In the genomic region with DNA sequence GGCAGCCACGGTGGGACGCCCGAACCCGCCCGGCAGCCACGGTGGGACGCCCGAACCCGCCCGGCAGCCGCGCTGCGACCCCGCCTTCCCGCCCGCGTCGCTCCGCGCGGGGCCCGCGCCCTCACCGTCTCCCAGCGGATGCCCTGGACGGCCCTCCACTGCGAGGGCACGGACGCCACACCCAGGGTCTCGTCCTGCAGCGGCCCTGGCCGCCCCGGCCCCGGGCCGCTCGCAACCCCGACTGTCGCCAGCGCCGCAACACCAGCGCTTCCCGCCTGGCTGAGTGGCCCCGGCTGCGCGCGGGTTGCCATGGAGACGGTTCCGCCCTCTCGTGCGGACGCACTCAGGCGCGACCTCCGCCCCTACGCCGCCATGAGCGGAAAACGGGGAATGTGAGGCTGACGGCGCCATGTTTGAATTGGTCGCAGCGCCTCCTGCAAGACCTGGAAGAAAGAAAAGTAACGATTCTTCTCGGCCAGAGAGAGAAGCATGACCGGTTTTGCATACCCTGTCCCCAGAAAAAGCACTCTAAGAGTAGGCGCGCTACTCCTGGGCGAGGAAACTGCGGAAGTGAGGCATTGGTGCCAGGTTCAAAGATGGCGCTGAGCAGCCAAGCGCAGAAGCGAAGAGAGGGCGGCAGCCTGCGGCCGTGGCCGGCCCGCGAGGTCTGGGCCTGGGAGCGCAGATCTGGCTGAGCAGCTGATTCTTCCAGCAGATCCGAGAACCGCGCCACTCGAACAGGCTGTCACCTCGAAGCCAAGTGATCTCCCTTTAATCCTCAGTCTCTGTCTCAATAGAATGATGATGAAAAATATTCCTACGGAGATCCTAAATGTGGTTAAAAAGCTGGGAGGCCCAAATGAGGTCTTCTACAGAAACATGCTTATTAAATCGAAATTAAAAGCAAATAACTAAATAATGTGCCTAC, we compare ENCODE assay signal across 8 cellular contexts.
DNase-seq lines count a peak whose midpoint lies in the region; ATAC-seq and TF ChIP-seq lines count a peak whose summit lies in the region.

A gene (minus strand): TSS at position 432 of the 928 bp plus-strand sequence. CDS start 121 bp downstream, at position 311.

- ATAC-seq in HG03439 (IDR thresholded peaks at IDR 0.05; ENCODE audit: unreplicated experiment) = peak; percentile 78

- H3K27me3 ChIP-seq in layer of hippocampus (ENCODE audit: control insufficient read depth, insufficient read depth, low read length) = no peaks in the 10 kb centered on the region

- peak; percentile 79 for TF ChIP-seq POLR2A in GM19099 (IDR thresholded peaks at IDR 0.05; ENCODE audit: extremely low read depth, insufficient read length, low read depth)

- H3K27ac ChIP-seq in cingulate gyrus (ENCODE audit: low read depth, low read length) (peak within 1 kb of the TSS; percentile 100), layer of hippocampus (ENCODE audit: low read depth, low read length) (peak within 1 kb of the TSS; percentile 98)

- DNase-seq in AML-193 (lab: John Stamatoyannopoulos, UW) (peak; percentile 76 to 79), NCI-H524 treated with DMSO at 0.1 percent for 48 hours (lab: John Stamatoyannopoulos, UW) (peak; percentile 58)
- peak; percentile 96 to 97 for DNase-seq in activated CD4-positive, alpha-beta T cell treated with anti-CD3 and anti-CD28 coated beads for 4 hours
- DNase-seq in stimulated activated CD4-positive, alpha-beta T cell treated with anti-CD3 and anti-CD28 coated beads, Interleukin-1b, Interleukin-23, amount 100 ng/mL, for 24 hours (ENCODE audit: low read depth in 4 of 4, low spot score in 1 of 4) = peak; percentile 90 to 97 (median 94)

Comparison
In these comparisons a context has a peak if more than half of its experiments do, and no peak if none do; other contexts are left out.
1. Peak in every context shown above with its lines: DNase-seq, ATAC-seq and H3K27ac ChIP-seq.